In the genomic region with DNA sequence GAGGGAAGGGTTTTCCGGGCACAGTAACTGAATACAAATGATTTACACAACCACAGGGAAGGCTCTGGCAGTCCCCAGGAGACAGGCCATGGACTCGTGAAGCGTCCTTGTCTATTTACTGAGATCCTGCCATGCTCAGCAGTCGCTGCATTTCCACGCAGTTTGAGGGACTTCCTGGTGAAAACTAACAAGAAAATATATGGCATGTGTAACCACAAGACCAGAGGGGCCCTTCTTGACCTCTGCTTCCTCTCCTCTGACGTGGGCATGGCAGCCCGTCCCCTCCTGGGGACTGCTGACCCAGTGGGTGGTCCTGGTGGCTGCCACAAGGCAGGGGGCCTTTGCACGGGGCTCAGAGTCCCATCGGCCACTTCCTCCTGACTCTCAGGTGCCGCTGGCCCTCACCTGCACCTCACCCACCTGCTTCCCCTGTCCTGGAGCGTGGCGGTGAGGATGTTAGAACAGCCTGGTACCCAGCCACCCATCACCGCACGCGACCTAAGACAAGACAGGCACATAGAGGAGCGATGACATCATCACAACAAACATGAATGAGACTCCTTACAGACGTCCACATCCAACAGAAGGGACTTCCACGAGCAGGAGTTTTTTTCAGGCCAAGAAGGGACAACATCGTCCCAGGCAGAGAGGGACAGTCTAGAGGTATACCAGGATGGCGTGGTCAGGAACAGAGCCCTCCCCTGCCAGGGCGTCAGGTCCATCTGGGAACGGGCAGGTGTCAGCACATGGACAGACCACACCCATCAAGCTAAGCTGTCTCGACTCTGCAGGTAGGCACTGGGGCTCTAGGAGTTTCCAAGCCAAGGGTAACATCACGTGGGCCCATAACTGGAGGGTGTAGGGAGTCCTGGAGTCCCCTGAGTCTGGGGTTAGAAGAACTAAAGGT, we compare ENCODE assay signal across 24 cellular contexts.
A peak's percentile ranks its signal among the peaks of the same experiment; 100 is the strongest.
DNase-seq lines count a peak whose midpoint lies in the region; ATAC-seq and TF ChIP-seq lines count a peak whose summit lies in the region.
"Had no signal": no experiment of that assay in that cellular context is flagged by ENCODE, and none has a peak within 500 bp of the region (broad histone marks: within the 10 kb centered on the region; RNA-seq: fewer than 3 reads in every experiment).

No MANE protein-coding gene starts in this region.

- ATAC-seq in HG03175 (IDR thresholded peaks at IDR 0.05; ENCODE audit: unreplicated experiment) (no peak), HG02571 (IDR thresholded peaks at IDR 0.05; ENCODE audit: unreplicated experiment) (no peak)

- H3K4me1 Mint-ChIP-seq in chondrocyte (ENCODE audit: low read depth), result no peaks in the 10 kb centered on the region
- H3K4me1 Mint-ChIP-seq in nephron progenitor cell, result peaks cover 53% of the 10 kb centered on the region
- peaks cover 19% of the 10 kb centered on the region for H3K4me1 Mint-ChIP-seq in type B pancreatic cell (ENCODE audit: unreplicated experiment)

- no peaks in the 10 kb centered on the region for H3K27me3 Mint-ChIP-seq in chondrocyte (ENCODE audit: low read depth)
- no peaks in the 10 kb centered on the region for H3K27me3 Mint-ChIP-seq in nephron progenitor cell (ENCODE audit: low read depth, poor library complexity)
- H3K27me3 Mint-ChIP-seq in type B pancreatic cell, result peaks cover 5% of the 10 kb centered on the region
- H3K27me3 Mint-ChIP-seq: CD4-positive, alpha-beta T cell had no signal

- no peak for TF ChIP-seq CTCF in chondrocyte (IDR thresholded peaks at IDR 0.05)
- TF ChIP-seq CTCF in nephron progenitor cell (IDR thresholded peaks at IDR 0.05), result no peak
- TF ChIP-seq CTCF in type B pancreatic cell (conservative IDR thresholded peaks at IDR 0.05), result no peak

- no peaks in the 10 kb centered on the region for H3K36me3 Mint-ChIP-seq in chondrocyte (ENCODE audit: low read depth)
- peaks cover 11% of the 10 kb centered on the region for H3K36me3 Mint-ChIP-seq in nephron progenitor cell (ENCODE audit: low read depth)
- no peaks in the 10 kb centered on the region for H3K36me3 Mint-ChIP-seq in type B pancreatic cell

- H3K4me3 Mint-ChIP-seq in chondrocyte (ENCODE audit: unreplicated experiment) (no peak overlapping the region), nephron progenitor cell (peak overlapping the region; percentile 2), type B pancreatic cell (no peak overlapping the region)
- H3K4me3 Mint-ChIP-seq: CD4-positive, alpha-beta T cell had no signal

- peak; percentile 11 for DNase-seq in NCI-H146 (lab: John Stamatoyannopoulos, UW)
- no peak for DNase-seq in NCI-H146 treated with DMSO at 0.1 percent for 48 hours (lab: John Stamatoyannopoulos, UW; ENCODE audit: unreplicated experiment)
- DNase-seq in G401 (ENCODE audit: low spot score), result peak; percentile 3
- peak; percentile 85 for DNase-seq in chondrocyte (ENCODE audit: low spot score)
- peak; percentile 30 for DNase-seq in nephron progenitor cell
- no peak for DNase-seq in type B pancreatic cell (ENCODE audit: extremely low spot score, unreplicated experiment)
- DNase-seq: 8988T; Caco-2; CD4-positive, alpha-beta T cell; DMS153; EL; Kasumi-1; MG63; NCI-H1092; NCI-H1436 treated with DMSO at 0.1 percent for 48 hours; NCI-H2081; NCI-H2171 treated with DMSO at 0.1 percent for 48 hours; NCI-H446 treated with DMSO at 0.1 percent for 48 hours; NCI-H69; Peyer's patch; SHP77 treated with DMSO at 0.1 percent for 48 hours; SK-N-SH had no signal

- H3K27ac Mint-ChIP-seq in chondrocyte (ENCODE audit: unreplicated experiment) (no peak overlapping the region), nephron progenitor cell (peak overlapping the region; percentile 57), type B pancreatic cell (no peak overlapping the region)
- H3K27ac Mint-ChIP-seq: CD4-positive, alpha-beta T cell had no signal

- in situ Hi-C loops in G401 (cut with HindIII; ENCODE audit: low sequenced_read_pairs), result no loop called here

- no peaks in the 10 kb centered on the region for H3K9me3 Mint-ChIP-seq in chondrocyte (ENCODE audit: low read depth)
- H3K9me3 Mint-ChIP-seq in nephron progenitor cell, result no peaks in the 10 kb centered on the region
- H3K9me3 Mint-ChIP-seq in type B pancreatic cell, result no peaks in the 10 kb centered on the region
- H3K9me3 Mint-ChIP-seq: CD4-positive, alpha-beta T cell had no signal

Comparison
In these comparisons a context has a peak if more than half of its experiments do, and no peak if none do; other contexts are left out.
1. DNase-seq: peak in NCI-H146 (single experiment), G401 (single experiment), chondrocyte (single experiment) and nephron progenitor cell (single experiment); none in NCI-H146 treated with DMSO at 0.1 percent for 48 hours (single experiment) and type B pancreatic cell (single experiment).